ENCODE assay signal across 16 cellular contexts in the genomic region with DNA sequence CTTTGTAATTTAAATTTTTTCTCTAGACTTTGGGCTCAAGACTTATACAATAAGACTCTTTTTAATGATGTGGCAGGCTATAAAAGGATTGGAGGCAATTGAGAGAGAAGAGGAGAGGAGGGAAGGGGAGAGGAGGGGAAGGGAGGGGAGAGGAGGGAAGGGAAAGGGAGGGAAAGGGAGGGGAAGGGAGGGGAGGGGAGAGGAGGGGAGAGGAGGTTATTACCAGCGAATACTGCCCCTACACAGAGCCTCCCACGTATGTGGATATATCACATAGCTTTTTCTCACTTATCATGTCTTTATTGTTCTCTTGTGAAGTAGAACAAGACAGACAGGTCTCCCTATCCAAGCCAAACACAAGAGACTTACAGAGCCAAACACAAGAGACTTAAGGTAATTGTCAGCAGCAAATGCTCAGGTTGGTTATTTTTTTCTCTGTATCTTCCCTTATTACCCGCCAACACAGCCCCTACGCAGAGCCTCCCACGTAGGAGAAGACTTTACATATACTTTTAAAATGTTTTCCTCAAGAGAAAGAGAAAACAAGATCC.
DNase-seq lines count a peak whose midpoint lies in the region; ATAC-seq, FAIRE-seq and TF ChIP-seq lines count a peak whose summit lies in the region.
"Had no signal": no experiment of that assay in that cellular context is flagged by ENCODE, and none has a peak within 500 bp of the region (broad histone marks: within the 10 kb centered on the region; RNA-seq: fewer than 3 reads in every experiment).

No MANE protein-coding gene starts in this region.

- in situ Hi-C loops in K562 (cut with MboI) = loop anchor here (25.0 kb wide), 1 partner anchor 547 kb away; a partner anchor contains a TSS

- H3K4me1 Mint-ChIP-seq in nephron = peaks cover 60% of the 10 kb centered on the region

- H3K27me3 ChIP-seq in right atrium auricular region (no peaks in the 10 kb centered on the region), K562 (ENCODE audit: control insufficient read depth in 2 of 2, insufficient read depth in 2 of 2, low read length in 2 of 2) (peaks cover 13 to 15% of the 10 kb centered on the region in 2 experiments), uterus (no peaks in the 10 kb centered on the region), pancreas (no peaks in the 10 kb centered on the region)
- H3K27me3 ChIP-seq: BLaER1 treated with 17β-estradiol and CSF1 and Interleukin-3, amounts not matched to agents 10 nM and 100 nM; ovary had no signal

- FAIRE-seq in K562 (lab: Jason Lieb, UNC) (no peak), pancreas (lab: Jason Lieb, UNC) (no peak)
- FAIRE-seq: frontal cortex, H54 had no signal

- H4K20me1 ChIP-seq in K562 (replicated peaks; ENCODE audit: control insufficient read depth, insufficient read depth, low read length) = no peaks in the 10 kb centered on the region
- H4K20me1 ChIP-seq: BLaER1 treated with 17β-estradiol and CSF1 and Interleukin-3, amounts not matched to agents 10 nM and 100 nM had no signal

- peak overlapping the region; percentile 46 to 76 for H3K27ac ChIP-seq in right atrium auricular region
- no peak overlapping the region for H3K27ac ChIP-seq in K562 (ENCODE audit: extremely low read depth, low read depth, low read length)
- H3K27ac ChIP-seq in uterus = peak overlapping the region; percentile 65 to 75
- H3K27ac ChIP-seq in pancreas = no peak overlapping the region
- H3K27ac ChIP-seq: BLaER1 treated with 17β-estradiol and CSF1 and Interleukin-3, amounts not matched to agents 10 nM and 100 nM; ovary had no signal

- no peaks in the 10 kb centered on the region for H3K36me3 Mint-ChIP-seq in nephron (ENCODE audit: low read depth)
- H3K36me3 Mint-ChIP-seq: naive thymus-derived CD4-positive, alpha-beta T cell had no signal

- H3K36me3 ChIP-seq in right atrium auricular region (no peaks in the 10 kb centered on the region), K562 (ENCODE audit: control insufficient read depth, insufficient read depth, low read length) (no peaks in the 10 kb centered on the region), uterus (no peaks in the 10 kb centered on the region), pancreas (no peaks in the 10 kb centered on the region)
- H3K36me3 ChIP-seq: BLaER1 treated with 17β-estradiol and CSF1 and Interleukin-3, amounts not matched to agents 10 nM and 100 nM; ovary had no signal

- BruUV-seq in K562 (replicated peaks; lab: Mats Ljungman, UMichigan) = no TSS peak

- H3K9ac ChIP-seq in K562 (ENCODE audit: insufficient read depth in 1 of 2, low read depth in 2 of 2, low read length in 2 of 2) = no peak overlapping the region
- H3K9ac ChIP-seq: BLaER1 treated with 17β-estradiol and CSF1 and Interleukin-3, amounts not matched to agents 10 nM and 100 nM had no signal

- H3K4me3 ChIP-seq in right atrium auricular region (no peak overlapping the region), K562 (no peak overlapping the region), uterus (no peak overlapping the region), pancreas (no peak overlapping the region)
- H3K4me3 ChIP-seq: BLaER1 treated with 17β-estradiol and CSF1 and Interleukin-3, amounts not matched to agents 10 nM and 100 nM; ovary had no signal

- H3K9me3 Mint-ChIP-seq in nephron = no peaks in the 10 kb centered on the region
- H3K9me3 Mint-ChIP-seq: naive thymus-derived CD4-positive, alpha-beta T cell had no signal

- 0% methylated on average over 4 of the region's 5 CpGs for WGBS in K562 (ENCODE audit: insufficient coverage, low coverage, missing lambda C conversion rate)
- 43 to 50% methylated on average over 5 of the region's 5 CpGs for WGBS in pancreas, 2 donors

- no peaks in the 10 kb centered on the region for H3K27me3 Mint-ChIP-seq in nephron (ENCODE audit: low read depth)

- TF ChIP-seq POLR2A in K562 (conservative IDR thresholded peaks at IDR 0.05) = no peak
- TF ChIP-seq POLR2A in uterus (IDR thresholded peaks at IDR 0.05) = no peak

- H3K4me3 Mint-ChIP-seq in nephron = no peak overlapping the region
- H3K4me3 Mint-ChIP-seq: naive thymus-derived CD4-positive, alpha-beta T cell; T-helper 17 cell had no signal

- TF ChIP-seq CTCF in right atrium auricular region (IDR thresholded peaks at IDR 0.05) = no peak
- no peak for TF ChIP-seq CTCF in K562 (IDR thresholded peaks at IDR 0.05 in 2 of 3, conservative IDR thresholded peaks at IDR 0.05 in 1 of 3; ENCODE audit: insufficient read depth in 2 of 3, low read depth in 1 of 3, low read length in 3 of 3)
- no peak for TF ChIP-seq CTCF in nephron (IDR thresholded peaks at IDR 0.05; ENCODE audit: unreplicated experiment in 3 of 3)
- TF ChIP-seq CTCF in uterus (IDR thresholded peaks at IDR 0.05) = no peak
- no peak for TF ChIP-seq CTCF in pancreas (IDR thresholded peaks at IDR 0.05)

- no peaks in the 10 kb centered on the region for H3K79me2 ChIP-seq in K562 (ENCODE audit: control insufficient read depth, insufficient read depth, low read length)

- H3K4me1 ChIP-seq in right atrium auricular region = peaks cover 0 to 8% of the 10 kb centered on the region in 2 donors
- H3K4me1 ChIP-seq in K562 (replicated peaks in 1 of 2; ENCODE audit: control insufficient read depth in 2 of 2, insufficient read depth in 2 of 2, low read length in 2 of 2) = no peaks in the 10 kb centered on the region; a peak in 2 of 5 replicates
- H3K4me1 ChIP-seq in uterus = peaks cover 3 to 5% of the 10 kb centered on the region in 2 donors
- no peaks in the 10 kb centered on the region for H3K4me1 ChIP-seq in pancreas

- ATAC-seq in left ventricle myocardium superior (no peak), K562 (no peak), pancreas (no peak)

- no peak overlapping the region for H3K4me2 ChIP-seq in K562 (ENCODE audit: insufficient read depth, low read length)

- CTCF ChIA-PET in K562 (lab: Yijun Ruan, JAX; ENCODE audit: low intra/inter-chr PET ratio) = interaction anchor here (0.6 to 2.1 kb wide), 5 partner anchors 23 to 939 kb away, joined by 3 to 10 read pairs (median 5); a partner anchor contains a TSS

- H2AFZ ChIP-seq in K562 (ENCODE audit: low read depth, low read length) = no peak overlapping the region

- intact Hi-C loops in left ventricle myocardium superior (cut with micrococcal nuclease) (no loop called here), K562 (cut with micrococcal nuclease) (loop anchor here (1.0 to 5.0 kb wide), 5 partner anchors 544 to 937 kb away; no protein-coding TSS in a partner anchor), uterus (cut with DNase I; ENCODE audit: low total_unique reads) (no loop called here), pancreas (cut with DNase I) (no loop called here)

- no peak for TF ChIP-seq EP300 in K562 (IDR thresholded peaks at IDR 0.05; ENCODE audit: low read length)

- DNase-seq in right atrium auricular region (ENCODE audit: low spot score) (no peak), left ventricle myocardium superior (no peak), K562 (ENCODE audit: extremely low read depth in 1 of 4, low spot score in 3 of 4) (no peak), uterus (no peak), pancreas (no peak), activated T-cell treated with anti-CD3 and anti-CD28 coated beads for 4 hours (no peak)
- no peak for DNase-seq in stimulated activated CD4-positive, alpha-beta T cell treated with anti-CD3 and anti-CD28 coated beads, Interleukin-4, amount 100 ng/mL, for 1 hour
- DNase-seq: activated CD8-positive, alpha-beta memory T cell treated with anti-CD3 and anti-CD28 coated beads, Interleukin-2, amount 50 U/mL, for 48 hours; kidney had no signal

- H3K9me1 ChIP-seq in K562 (ENCODE audit: control insufficient read depth, insufficient read depth, low read length) = no peaks in the 10 kb centered on the region

- H3K9me3 ChIP-seq in right atrium auricular region = no peaks in the 10 kb centered on the region
- H3K9me3 ChIP-seq in K562 (replicated peaks; ENCODE audit: control insufficient read depth, insufficient read depth, low read depth, low read length) = no peaks in the 10 kb centered on the region
- H3K9me3 ChIP-seq in uterus = no peaks in the 10 kb centered on the region
- H3K9me3 ChIP-seq in pancreas = no peaks in the 10 kb centered on the region
- H3K9me3 ChIP-seq: BLaER1 treated with 17β-estradiol and CSF1 and Interleukin-3, amounts not matched to agents 10 nM and 100 nM; ovary had no signal

- no peak for TF ChIP-seq RAD21 in K562 (CRISPR knock-in tag; conservative IDR thresholded peaks at IDR 0.05 in 1 of 2, IDR thresholded peaks at IDR 0.05 in 1 of 2)

- H3K27ac Mint-ChIP-seq in nephron = peak overlapping the region; percentile 77 to 94 (median 86)
- H3K27ac Mint-ChIP-seq: T-helper 17 cell had no signal

- POLR2A ChIA-PET in K562 (lab: Yijun Ruan, JAX) = no interaction called here

TF ChIP-seq in K562, 482 proteins besides CTCF, POLR2A, EP300 and RAD21:
- TF ChIP-seq HNRNPK (IDR thresholded peaks at IDR 0.05; ENCODE audit: low read depth, low read length, poor library complexity, severe bottlenecking) = peak; percentile 80
- no peak for TF ChIP-seq SMARCE1 (IDR thresholded peaks at IDR 0.05)
- peak; percentile 73 for TF ChIP-seq PCBP2 (IDR thresholded peaks at IDR 0.05; ENCODE audit: low read depth, low read length, poor library complexity, severe bottlenecking)

Comparison
In these comparisons a context has a peak if more than half of its experiments do, and no peak if none do; other contexts are left out.
1. H3K27ac ChIP-seq: peak in right atrium auricular region (2 of 2) and uterus (2 of 2); none in K562 (single experiment) and pancreas (0 of 4).